Comparison of ENCODE assay signal across 24 cellular contexts in genomic region chr6:43055966-43056365, GRCh38. TPM values are rescaled to one million over a fixed set of nuclear protein-coding genes. Genes with fewer than 3 reads are reported as not detected.
A peak's percentile ranks its signal among the peaks of the same experiment; 100 is the strongest.
DNase-seq lines count a peak whose midpoint lies in the region; ATAC-seq and TF ChIP-seq lines count a peak whose summit lies in the region.
"Had no signal": no experiment of that assay in that cellular context is flagged by ENCODE, and none has a peak within 500 bp of the region (broad histone marks: within the 10 kb centered on the region; RNA-seq: fewer than 3 reads in every experiment).

No MANE protein-coding gene starts in this region.

- no peaks in the 10 kb centered on the region for H3K27me3 ChIP-seq in naive thymus-derived CD4-positive, alpha-beta T cell (ENCODE audit: control insufficient read depth in 2 of 2, insufficient read depth in 2 of 2, low read length in 2 of 2)
- H3K27me3 ChIP-seq in left lung, result no peaks in the 10 kb centered on the region
- H3K27me3 ChIP-seq: adrenal gland, BLaER1, breast epithelium, esophagus squamous epithelium, Peyer's patch, SJSA1, upper lobe of right lung had no signal

- peaks cover 65% of the 10 kb centered on the region for H3K4me1 Mint-ChIP-seq in activated naive CD4-positive, alpha-beta T cell treated with anti-CD3 and anti-CD28 coated beads, Interleukin-2, amount 50 U/mL, for 24 hours
- H3K4me1 Mint-ChIP-seq in activated naive CD4-positive, alpha-beta T cell treated with anti-CD3 and anti-CD28 coated beads for 36 hours (ENCODE audit: low read depth), result peaks cover 49% of the 10 kb centered on the region
- peaks cover 42% of the 10 kb centered on the region for H3K4me1 Mint-ChIP-seq in WTC11
- H3K4me1 Mint-ChIP-seq in naive thymus-derived CD4-positive, alpha-beta T cell, result peaks cover 40 to 74% (median 63%) of the 10 kb centered on the region in 7 donors
- peaks cover 46 to 70% of the 10 kb centered on the region in 2 donors for H3K4me1 Mint-ChIP-seq in stimulated activated naive B cell treated with anti-CD40 and anti-IgM and Interleukin-4, amounts not matched to agents 10 μg/mL and 1 μg/mL and 100 μg/mL, for 72 hours

- H3K36me3 Mint-ChIP-seq in activated naive CD4-positive, alpha-beta T cell treated with anti-CD3 and anti-CD28 coated beads, Interleukin-2, amount 50 U/mL, for 24 hours, result peaks cover 2% of the 10 kb centered on the region
- H3K36me3 Mint-ChIP-seq in activated naive CD4-positive, alpha-beta T cell treated with anti-CD3 and anti-CD28 coated beads for 36 hours (ENCODE audit: low read depth), result peaks cover 20% of the 10 kb centered on the region
- H3K36me3 Mint-ChIP-seq in WTC11, result peaks cover 22% of the 10 kb centered on the region
- peaks cover 0 to 17% (median 13%) of the 10 kb centered on the region in 5 donors for H3K36me3 Mint-ChIP-seq in naive thymus-derived CD4-positive, alpha-beta T cell
- peaks cover 23 to 53% of the 10 kb centered on the region in 2 donors for H3K36me3 Mint-ChIP-seq in stimulated activated naive B cell treated with anti-CD40 and anti-IgM and Interleukin-4, amounts not matched to agents 10 μg/mL and 1 μg/mL and 100 μg/mL, for 72 hours

- H3K9me3 ChIP-seq in naive thymus-derived CD4-positive, alpha-beta T cell (ENCODE audit: control insufficient read depth in 2 of 3, low read length in 3 of 3), result no peaks in the 10 kb centered on the region
- H3K9me3 ChIP-seq in left lung, result no peaks in the 10 kb centered on the region
- H3K9me3 ChIP-seq: adrenal gland, BLaER1, breast epithelium, esophagus squamous epithelium, HAP-1, Peyer's patch, SJSA1, upper lobe of right lung had no signal

- H3K4me1 ChIP-seq in naive thymus-derived CD4-positive, alpha-beta T cell (ENCODE audit: control insufficient read depth in 2 of 2, insufficient read depth in 2 of 2, low read length in 2 of 2), result peaks cover 8 to 33% of the 10 kb centered on the region in 2 donors
- H3K4me1 ChIP-seq in left lung, result peaks cover 23 to 52% of the 10 kb centered on the region in 2 donors

- no peaks in the 10 kb centered on the region for H3K9me3 Mint-ChIP-seq in activated naive CD4-positive, alpha-beta T cell treated with anti-CD3 and anti-CD28 coated beads, Interleukin-2, amount 50 U/mL, for 24 hours
- no peaks in the 10 kb centered on the region for H3K9me3 Mint-ChIP-seq in activated naive CD4-positive, alpha-beta T cell treated with anti-CD3 and anti-CD28 coated beads for 36 hours
- H3K9me3 Mint-ChIP-seq in WTC11, result no peaks in the 10 kb centered on the region
- H3K9me3 Mint-ChIP-seq in naive thymus-derived CD4-positive, alpha-beta T cell, result no peaks in the 10 kb centered on the region
- no peaks in the 10 kb centered on the region for H3K9me3 Mint-ChIP-seq in stimulated activated naive B cell treated with anti-CD40 and anti-IgM and Interleukin-4, amounts not matched to agents 10 μg/mL and 1 μg/mL and 100 μg/mL, for 72 hours

- no peak for ATAC-seq in WTC11
- ATAC-seq in naive thymus-derived CD4-positive, alpha-beta T cell, result no peak
- ATAC-seq in stimulated activated naive B cell treated with anti-CD40 and anti-IgM and Interleukin-4, amounts not matched to agents 10 μg/mL and 1 μg/mL and 100 μg/mL, for 72 hours (replicated peaks), result no peak
- ATAC-seq in left lung, result no peak
- ATAC-seq: left ventricle myocardium superior, T-helper 17 cell, upper lobe of right lung had no signal

- no peak for DNase-seq in activated naive CD4-positive, alpha-beta T cell treated with anti-CD3 and anti-CD28 coated beads for 36 hours
- no peak for DNase-seq in WTC11 (ENCODE audit: low spot score)
- DNase-seq in naive thymus-derived CD4-positive, alpha-beta T cell, result no peak
- DNase-seq in stimulated activated naive B cell treated with anti-CD40 and anti-IgM and Interleukin-4, amounts not matched to agents 10 μg/mL and 1 μg/mL and 100 μg/mL, for 72 hours, result no peak
- no peak for DNase-seq in activated naive CD4-positive, alpha-beta T cell (lab: John Stamatoyannopoulos, UW)
- no peak for DNase-seq in stimulated activated naive CD4-positive, alpha-beta T cell (lab: John Stamatoyannopoulos, UW)
- DNase-seq in left lung, result no peak
- DNase-seq: activated CD4-positive, alpha-beta T cell treated with anti-CD3 and anti-CD28 coated beads, Interleukin-2, amount 50 U/mL, for 1 hour; adrenal gland; esophagus squamous epithelium; hippocampal formation; left ventricle myocardium superior; NCI-H1694 treated with DMSO at 0.1 percent for 48 hours; NCI-H2171; NCI-H524; Peyer's patch; T-helper 17 cell; upper lobe of right lung had no signal

- intact Hi-C loops in activated naive CD4-positive, alpha-beta T cell treated with anti-CD3 and anti-CD28 coated beads for 36 hours (cut with micrococcal nuclease), result loop anchor here (5.0 kb wide), 2 partner anchors 274 to 571 kb away; partner anchors contain the start of genes BICRAL and GTPBP2
- intact Hi-C loops in naive thymus-derived CD4-positive, alpha-beta T cell (cut with micrococcal nuclease), result loop anchor here (10.0 kb wide), 2 partner anchors 459 to 1321 kb away; partner anchors contain the start of genes LRRC73 (in 1 of the 2), POLR1C (in 1 of the 2), TFEB (in 1 of the 2) and YIPF3 (in 1 of the 2)
- intact Hi-C loops in left lung (cut with DNase I), result no loop called here

- H3K27me3 Mint-ChIP-seq in activated naive CD4-positive, alpha-beta T cell treated with anti-CD3 and anti-CD28 coated beads, Interleukin-2, amount 50 U/mL, for 24 hours, result no peaks in the 10 kb centered on the region
- H3K27me3 Mint-ChIP-seq in activated naive CD4-positive, alpha-beta T cell treated with anti-CD3 and anti-CD28 coated beads for 36 hours (ENCODE audit: low read depth), result no peaks in the 10 kb centered on the region
- H3K27me3 Mint-ChIP-seq in WTC11 (ENCODE audit: low read depth), result no peaks in the 10 kb centered on the region
- H3K27me3 Mint-ChIP-seq in naive thymus-derived CD4-positive, alpha-beta T cell, result no peaks in the 10 kb centered on the region
- H3K27me3 Mint-ChIP-seq in stimulated activated naive B cell treated with anti-CD40 and anti-IgM and Interleukin-4, amounts not matched to agents 10 μg/mL and 1 μg/mL and 100 μg/mL, for 72 hours, result no peaks in the 10 kb centered on the region
- H3K27me3 Mint-ChIP-seq: T-helper 17 cell had no signal

- H3K27ac ChIP-seq in naive thymus-derived CD4-positive, alpha-beta T cell (ENCODE audit: low read depth, low read length), result no peak overlapping the region
- no peak overlapping the region for H3K27ac ChIP-seq in left lung
- H3K27ac ChIP-seq: adrenal gland, BLaER1, breast epithelium, coronary artery, esophagus squamous epithelium, Peyer's patch, SJSA1, upper lobe of right lung had no signal

- peaks cover 0 to 23% (median 0%) of the 10 kb centered on the region in 3 experiments for H3K36me3 ChIP-seq in naive thymus-derived CD4-positive, alpha-beta T cell (ENCODE audit: control insufficient read depth in 2 of 3, insufficient read depth in 3 of 3, low read length in 3 of 3)
- peaks cover 0 to 35% of the 10 kb centered on the region in 2 donors for H3K36me3 ChIP-seq in left lung
- H3K36me3 ChIP-seq: breast epithelium had no signal

- TF ChIP-seq CTCF in WTC11 (IDR thresholded peaks at IDR 0.05), result no peak
- TF ChIP-seq CTCF in left lung (IDR thresholded peaks at IDR 0.05), result no peak

- no peak overlapping the region for H3K4me3 Mint-ChIP-seq in activated naive CD4-positive, alpha-beta T cell treated with anti-CD3 and anti-CD28 coated beads, Interleukin-2, amount 50 U/mL, for 24 hours
- H3K4me3 Mint-ChIP-seq in activated naive CD4-positive, alpha-beta T cell treated with anti-CD3 and anti-CD28 coated beads for 36 hours, result no peak overlapping the region
- no peak overlapping the region for H3K4me3 Mint-ChIP-seq in WTC11
- peak overlapping the region in 4 of 10 donors; percentile 7 to 69 (median 48) for H3K4me3 Mint-ChIP-seq in naive thymus-derived CD4-positive, alpha-beta T cell
- H3K4me3 Mint-ChIP-seq in stimulated activated naive B cell treated with anti-CD40 and anti-IgM and Interleukin-4, amounts not matched to agents 10 μg/mL and 1 μg/mL and 100 μg/mL, for 72 hours, result no peak overlapping the region
- H3K4me3 Mint-ChIP-seq: T-helper 17 cell had no signal

- CTCF ChIA-PET in activated naive CD4-positive, alpha-beta T cell treated with anti-CD3 and anti-CD28 coated beads for 36 hours (lab: Charles Lee), result interaction anchor here (1.0 to 1.3 kb wide), 2 partner anchors 83 to 154 kb away, joined by 3 read pairs; no protein-coding TSS in a partner anchor
- CTCF ChIA-PET in WTC11 (lab: Charles Lee), result no interaction called here
- CTCF ChIA-PET in naive thymus-derived CD4-positive, alpha-beta T cell (lab: Charles Lee), result interaction anchor here (0.5 to 0.6 kb wide), 2 partner anchors 9 to 21 kb away, joined by 3 to 4 read pairs; no protein-coding TSS in a partner anchor

- POLR2A ChIA-PET in WTC11 (lab: Charles Lee), result no interaction called here
- POLR2A ChIA-PET in naive thymus-derived CD4-positive, alpha-beta T cell (lab: Charles Lee), result interaction anchor here (0.6 to 4.3 kb wide), 6 partner anchors 35 to 126 kb away, joined by 3 to 37 read pairs (median 18); partner anchors contain the start of genes CNPY3, KLHDC3, MEA1 and PPP2R5D

- peak overlapping the region; percentile 51 for H3K27ac Mint-ChIP-seq in activated naive CD4-positive, alpha-beta T cell treated with anti-CD3 and anti-CD28 coated beads, Interleukin-2, amount 50 U/mL, for 24 hours
- no peak overlapping the region for H3K27ac Mint-ChIP-seq in activated naive CD4-positive, alpha-beta T cell treated with anti-CD3 and anti-CD28 coated beads for 36 hours
- peak overlapping the region; percentile 82 for H3K27ac Mint-ChIP-seq in WTC11
- H3K27ac Mint-ChIP-seq in naive thymus-derived CD4-positive, alpha-beta T cell, result peak overlapping the region in 6 of 9 donors; percentile 7 to 79 (median 46)
- peak overlapping the region; percentile 62 for H3K27ac Mint-ChIP-seq in stimulated activated naive B cell treated with anti-CD40 and anti-IgM and Interleukin-4, amounts not matched to agents 10 μg/mL and 1 μg/mL and 100 μg/mL, for 72 hours
- H3K27ac Mint-ChIP-seq: T-helper 17 cell had no signal

- no peak overlapping the region for H3K4me3 ChIP-seq in naive thymus-derived CD4-positive, alpha-beta T cell (ENCODE audit: low read length)
- H3K4me3 ChIP-seq in left lung, result no peak overlapping the region
- H3K4me3 ChIP-seq: adrenal gland, BLaER1, breast epithelium, coronary artery, esophagus squamous epithelium, HAP-1, Peyer's patch, SJSA1, upper lobe of right lung had no signal

RNA-seq across cellular contexts. Expression of gene CUL7, which starts 2.3 kb away (rescaled TPM):
- total RNA-seq in activated naive CD4-positive, alpha-beta T cell treated with anti-CD3 and anti-CD28 coated beads for 36 hours, result 10 to 100 TPM; 21.9 to 22.1 TPM
- 20.8 to 27.9 TPM (median 27.0 TPM) in 3 replicates for total RNA-seq in WTC11 (2021)
- total RNA-seq in naive thymus-derived CD4-positive, alpha-beta T cell, result 10 to 100 TPM in 4 of 5 experiments, 1 to 10 TPM in 1; 9.8 to 14.5 (median 12.7) TPM
- 1 to 10 TPM; 2.9 to 4.0 TPM for polyA plus RNA-seq in naive thymus-derived CD4-positive, alpha-beta T cell
- 10 to 100 TPM; 22.0 to 28.4 TPM for total RNA-seq in left lung

RNA-seq across cellular contexts. Expression of gene MRPL2, which starts 3.3 kb away (rescaled TPM):
- total RNA-seq in activated naive CD4-positive, alpha-beta T cell treated with anti-CD3 and anti-CD28 coated beads for 36 hours, result 10 to 100 TPM; 87.7 to 95.1 TPM
- total RNA-seq in WTC11 (2021) (107 to 131 TPM (median 112 TPM) in 3 replicates), left lung (10 to 100 TPM; 35.2 to 43.4 TPM)
- 10 to 100 TPM; 32.0 to 57.5 (median 47.7) TPM for total RNA-seq in naive thymus-derived CD4-positive, alpha-beta T cell
- polyA plus RNA-seq in naive thymus-derived CD4-positive, alpha-beta T cell, result 10 to 100 TPM; 48.4 to 58.6 TPM

RNA-seq across cellular contexts. Expression of gene KLC4, which starts 3.5 kb away (rescaled TPM):
- 10 to 100 TPM; 12.0 to 12.3 TPM for total RNA-seq in activated naive CD4-positive, alpha-beta T cell treated with anti-CD3 and anti-CD28 coated beads for 36 hours
- total RNA-seq in WTC11 (2021), result 31.2 to 36.4 TPM (median 35.7 TPM) in 3 replicates
- 10 to 100 TPM; 16.5 to 56.9 (median 42.5) TPM for total RNA-seq in naive thymus-derived CD4-positive, alpha-beta T cell
- polyA plus RNA-seq in naive thymus-derived CD4-positive, alpha-beta T cell, result 10 to 100 TPM; 11.6 to 12.7 TPM
- total RNA-seq in left lung, result 10 to 100 TPM; 20.2 to 38.8 TPM

RNA-seq across cellular contexts. Expression of gene PTK7, which starts 20.1 kb away (rescaled TPM):
- total RNA-seq in activated naive CD4-positive, alpha-beta T cell treated with anti-CD3 and anti-CD28 coated beads for 36 hours, result 1 to 10 TPM; 2.0 to 2.2 TPM
- total RNA-seq in WTC11 (2021), result 151 to 165 TPM (median 160 TPM) in 3 replicates
- 1 to 10 TPM in 4 of 5 experiments, under 1 TPM in 1; 0.51 to 3.5 (median 1.4) TPM for total RNA-seq in naive thymus-derived CD4-positive, alpha-beta T cell
- under 1 TPM; 0.31 to 0.38 TPM for polyA plus RNA-seq in naive thymus-derived CD4-positive, alpha-beta T cell
- total RNA-seq in left lung, result 100 to 1,000 TPM in 1 of 2 donors, 10 to 100 TPM in 1; 89.2 to 179 TPM

RNA-seq across cellular contexts. Expression of gene RRP36, which starts 34.5 kb away (rescaled TPM):
- 10 to 100 TPM; 31.0 to 32.7 TPM for total RNA-seq in activated naive CD4-positive, alpha-beta T cell treated with anti-CD3 and anti-CD28 coated beads for 36 hours
- total RNA-seq in WTC11 (2021) (65.6 to 81.0 TPM (median 67.9 TPM) in 3 replicates), left lung (10 to 100 TPM; 43.3 to 53.5 TPM)
- total RNA-seq in naive thymus-derived CD4-positive, alpha-beta T cell, result 10 to 100 TPM; 25.4 to 66.3 (median 48.4) TPM
- polyA plus RNA-seq in naive thymus-derived CD4-positive, alpha-beta T cell, result 10 to 100 TPM; 56.0 to 89.6 TPM

Comparison
In these comparisons a context has a peak if more than half of its experiments do, and no peak if none do; other contexts are left out.
1. intact Hi-C loops: an anchor here in activated naive CD4-positive, alpha-beta T cell treated with anti-CD3 and anti-CD28 coated beads for 36 hours (5.0 kb wide) and naive thymus-derived CD4-positive, alpha-beta T cell (10.0 kb wide); none called in left lung.